In the genomic region with DNA sequence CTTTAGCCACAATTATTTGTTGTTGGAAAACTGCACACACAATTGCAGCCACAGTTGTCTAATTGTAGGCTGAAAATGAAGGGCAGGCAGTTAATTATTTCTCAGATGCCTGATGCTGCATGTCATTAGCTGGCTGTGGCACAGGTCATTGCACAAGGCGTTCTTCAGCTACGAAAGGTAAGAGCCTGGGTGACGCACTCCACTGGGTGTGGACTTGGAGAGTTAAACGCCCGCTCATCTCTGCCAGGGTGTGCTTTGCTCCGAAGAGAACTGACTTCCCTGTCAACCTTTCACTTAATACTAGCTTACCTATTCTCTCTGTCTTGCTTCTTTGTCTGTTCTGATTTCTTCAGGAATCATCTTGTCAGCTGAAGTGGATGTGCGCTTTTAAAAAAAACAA, we compare ENCODE assay signal across 14 cellular contexts.
DNase-seq lines count a peak whose midpoint lies in the region; ATAC-seq and TF ChIP-seq lines count a peak whose summit lies in the region.
"Had no signal": no experiment of that assay in that cellular context is flagged by ENCODE, and none has a peak within 500 bp of the region (broad histone marks: within the 10 kb centered on the region; RNA-seq: fewer than 3 reads in every experiment).

No MANE protein-coding gene starts in this region.

- H3K4me1 ChIP-seq in body of pancreas, result no peaks in the 10 kb centered on the region

- H3K36me3 ChIP-seq in body of pancreas (replicated peaks in 1 of 2; ENCODE audit: insufficient read depth in 1 of 2, low read depth in 2 of 2), result no peaks in the 10 kb centered on the region
- H3K36me3 ChIP-seq: heart right ventricle had no signal

- H3K27ac ChIP-seq in body of pancreas, result peak overlapping the region; percentile 13 to 79 (median 56)
- H3K27ac ChIP-seq: heart right ventricle had no signal

- H3K27me3 Mint-ChIP-seq in type B pancreatic cell, result no peaks in the 10 kb centered on the region
- no peaks in the 10 kb centered on the region for H3K27me3 Mint-ChIP-seq in stimulated activated memory B cell treated with anti-CD40 and anti-IgM and Interleukin-4, amounts not matched to agents 10 μg/mL and 1 μg/mL and 100 μg/mL, for 72 hours
- peaks cover 56 to 62% of the 10 kb centered on the region in 2 donors for H3K27me3 Mint-ChIP-seq in effector memory CD8-positive, alpha-beta T cell

- H3K27ac Mint-ChIP-seq in type B pancreatic cell, result peak overlapping the region; percentile 49
- no peak overlapping the region for H3K27ac Mint-ChIP-seq in stimulated activated memory B cell treated with anti-CD40 and anti-IgM and Interleukin-4, amounts not matched to agents 10 μg/mL and 1 μg/mL and 100 μg/mL, for 72 hours
- H3K27ac Mint-ChIP-seq in effector memory CD8-positive, alpha-beta T cell, result no peak overlapping the region
- H3K27ac Mint-ChIP-seq: natural killer cell treated with Interleukin-12 subunit alpha and Interleukin-12 subunit beta and Interleukin-15 and Interleukin-18, amount 100 ng/mL, for 72 hours; stimulated activated naive CD8-positive, alpha-beta T cell treated with anti-CD3 and anti-CD28 coated beads, Interleukin-15, amount 100 ng/mL, for 72 hours had no signal

- DNase-seq in NCI-H1417 (lab: John Stamatoyannopoulos, UW) (peak; percentile 21 to 70 (median 43)), NCI-H1417 treated with DMSO at 0.1 percent for 48 hours (lab: John Stamatoyannopoulos, UW) (no peak), body of pancreas (peak; percentile 62 to 86 (median 76)), kidney tubule cell (ENCODE audit: low spot score) (peak; percentile 98), type B pancreatic cell (ENCODE audit: extremely low spot score, unreplicated experiment) (no peak), cortex of kidney (lab: John Stamatoyannopoulos, UW) (no peak)
- no peak for DNase-seq in effector memory CD8-positive, alpha-beta T cell
- DNase-seq: activated T-cell treated with anti-CD3 and anti-CD28 coated beads, Interleukin-2, amount 50 U/mL, for 48 hours; central memory CD4-positive, alpha-beta T cell; DND-41; heart right ventricle; stimulated activated naive CD8-positive, alpha-beta T cell treated with anti-CD3 and anti-CD28 coated beads, Interleukin-15, amount 100 ng/mL, for 72 hours had no signal

- WGBS in body of pancreas, 2 donors, result 52 to 57% methylated on average over 7 of the region's 7 CpGs

- peak; percentile 99 for ATAC-seq in body of pancreas
- no peak for ATAC-seq in stimulated activated memory B cell treated with anti-CD40 and anti-IgM and Interleukin-4, amounts not matched to agents 10 μg/mL and 1 μg/mL and 100 μg/mL, for 72 hours
- no peak for ATAC-seq in effector memory CD8-positive, alpha-beta T cell (replicated peaks)
- ATAC-seq: natural killer cell treated with Interleukin-12 subunit alpha and Interleukin-12 subunit beta and Interleukin-15 and Interleukin-18, amount 100 ng/mL, for 72 hours; stimulated activated naive CD8-positive, alpha-beta T cell treated with anti-CD3 and anti-CD28 coated beads, Interleukin-15, amount 100 ng/mL, for 72 hours had no signal

- peaks cover 5% of the 10 kb centered on the region for H3K9me3 Mint-ChIP-seq in type B pancreatic cell
- peaks cover 4% of the 10 kb centered on the region for H3K9me3 Mint-ChIP-seq in stimulated activated memory B cell treated with anti-CD40 and anti-IgM and Interleukin-4, amounts not matched to agents 10 μg/mL and 1 μg/mL and 100 μg/mL, for 72 hours
- H3K9me3 Mint-ChIP-seq in effector memory CD8-positive, alpha-beta T cell, result no peaks in the 10 kb centered on the region
- H3K9me3 Mint-ChIP-seq: natural killer cell treated with Interleukin-12 subunit alpha and Interleukin-12 subunit beta and Interleukin-15 and Interleukin-18, amount 100 ng/mL, for 72 hours had no signal

- no peak overlapping the region for H3K4me3 ChIP-seq in body of pancreas
- H3K4me3 ChIP-seq: heart right ventricle had no signal

- TF ChIP-seq POLR2A in body of pancreas (IDR thresholded peaks at IDR 0.05), result peak in 2 of 3 donors; percentile 46 to 57

- no peak overlapping the region for H3K4me3 Mint-ChIP-seq in type B pancreatic cell
- no peak overlapping the region for H3K4me3 Mint-ChIP-seq in stimulated activated memory B cell treated with anti-CD40 and anti-IgM and Interleukin-4, amounts not matched to agents 10 μg/mL and 1 μg/mL and 100 μg/mL, for 72 hours
- no peak overlapping the region for H3K4me3 Mint-ChIP-seq in effector memory CD8-positive, alpha-beta T cell
- H3K4me3 Mint-ChIP-seq: natural killer cell treated with Interleukin-12 subunit alpha and Interleukin-12 subunit beta and Interleukin-15 and Interleukin-18, amount 100 ng/mL, for 72 hours; stimulated activated naive CD8-positive, alpha-beta T cell treated with anti-CD3 and anti-CD28 coated beads, Interleukin-15, amount 100 ng/mL, for 72 hours had no signal

- no peaks in the 10 kb centered on the region for H3K4me1 Mint-ChIP-seq in type B pancreatic cell (ENCODE audit: unreplicated experiment)
- no peaks in the 10 kb centered on the region for H3K4me1 Mint-ChIP-seq in stimulated activated memory B cell treated with anti-CD40 and anti-IgM and Interleukin-4, amounts not matched to agents 10 μg/mL and 1 μg/mL and 100 μg/mL, for 72 hours
- H3K4me1 Mint-ChIP-seq in effector memory CD8-positive, alpha-beta T cell (ENCODE audit: low read depth in 2 of 2), result no peaks in the 10 kb centered on the region
- H3K4me1 Mint-ChIP-seq: stimulated activated naive CD8-positive, alpha-beta T cell treated with anti-CD3 and anti-CD28 coated beads, Interleukin-15, amount 100 ng/mL, for 72 hours had no signal

- no peaks in the 10 kb centered on the region for H3K36me3 Mint-ChIP-seq in type B pancreatic cell
- H3K36me3 Mint-ChIP-seq in stimulated activated memory B cell treated with anti-CD40 and anti-IgM and Interleukin-4, amounts not matched to agents 10 μg/mL and 1 μg/mL and 100 μg/mL, for 72 hours, result no peaks in the 10 kb centered on the region
- H3K36me3 Mint-ChIP-seq in effector memory CD8-positive, alpha-beta T cell (ENCODE audit: insufficient read depth), result no peaks in the 10 kb centered on the region
- H3K36me3 Mint-ChIP-seq: natural killer cell treated with Interleukin-12 subunit alpha and Interleukin-12 subunit beta and Interleukin-15 and Interleukin-18, amount 100 ng/mL, for 72 hours had no signal

- TF ChIP-seq CTCF in body of pancreas (IDR thresholded peaks at IDR 0.05) (no peak), type B pancreatic cell (conservative IDR thresholded peaks at IDR 0.05) (no peak)

- H3K9me3 ChIP-seq in body of pancreas, result no peaks in the 10 kb centered on the region

- no peaks in the 10 kb centered on the region for H3K27me3 ChIP-seq in body of pancreas
- H3K27me3 ChIP-seq: heart right ventricle had no signal

- intact Hi-C loops in body of pancreas (cut with DNase I), result no loop called here

Comparison
In these comparisons a context has a peak if more than half of its experiments do, and no peak if none do; other contexts are left out.
1. DNase-seq: peak in NCI-H1417 (3 of 3), body of pancreas (4 of 4) and kidney tubule cell (single experiment); none in NCI-H1417 treated with DMSO at 0.1 percent for 48 hours (single experiment), type B pancreatic cell (single experiment), cortex of kidney (single experiment) and effector memory CD8-positive, alpha-beta T cell (0 of 3).